In genomic region chr5:120778491-120779293, GRCh38 we compare ENCODE assay signal across 1 cellular context.
TF ChIP-seq lines count a peak whose summit lies in the region.

No MANE protein-coding gene starts in this region.

TF ChIP-seq in HepG2, 621 proteins besides CTCF, POLR2A, EP300 and RAD21 (continued from another document):
- no peak for TF ChIP-seq ZMAT5 (CRISPR knock-in tag; IDR thresholded peaks at IDR 0.05; ENCODE audit: borderline replicate concordance, low read depth)
- no peak for TF ChIP-seq ZNF546 (CRISPR knock-in tag; conservative IDR thresholded peaks at IDR 0.05)
